9 cellular contexts compared by ENCODE assay signal in genomic region chr22:50261615-50262459, GRCh38. TPM values are rescaled to one million over a fixed set of nuclear protein-coding genes. Genes with fewer than 3 reads are reported as not detected.
DNase-seq lines count a peak whose midpoint lies in the region; ATAC-seq lines count a peak whose summit lies in the region.
"Had no signal": no experiment of that assay in that cellular context is flagged by ENCODE, and none has a peak within 500 bp of the region (broad histone marks: within the 10 kb centered on the region; RNA-seq: fewer than 3 reads in every experiment).

Gene MAPK12 (minus strand): TSS chr22:50261683. CDS start chr22:50261509, 174 bp downstream.

- no peaks in the 10 kb centered on the region for H3K9me3 ChIP-seq in iPS-15b (ENCODE audit: control insufficient read depth, insufficient read depth, low read length)
- H3K9me3 ChIP-seq: neutrophil had no signal

- peaks cover 5% of the 10 kb centered on the region for H3K36me3 ChIP-seq in iPS-15b (ENCODE audit: control insufficient read depth, insufficient read depth, low read length)
- H3K36me3 ChIP-seq: neutrophil had no signal

- peak within 1 kb of the TSS; percentile 47 for H3K4me3 ChIP-seq in Jurkat, Clone E6-1 (ENCODE audit: low read length)
- H3K4me3 ChIP-seq in iPS-15b (ENCODE audit: low read depth, low read length) = peak within 1 kb of the TSS; percentile 63

- H3K9ac ChIP-seq in iPS-15b (ENCODE audit: low read depth, low read length) = peak within 1 kb of the TSS; percentile 47

- peak; percentile 31 for ATAC-seq in stimulated activated memory B cell treated with anti-CD40 and anti-IgM and Interleukin-4, amounts not matched to agents 10 μg/mL and 1 μg/mL and 100 μg/mL, for 72 hours
- ATAC-seq in GM18861 (IDR thresholded peaks at IDR 0.05; ENCODE audit: unreplicated experiment) = no peak

- peaks cover 11% of the 10 kb centered on the region for H3K4me1 ChIP-seq in iPS-15b (ENCODE audit: control insufficient read depth, insufficient read depth, low read length)

- H3K9me3 Mint-ChIP-seq in T-helper 2 cell treated with Interferon-gamma antibody and Interleukin-4, amounts not matched to agents 5 μg/mL and 100 μg/mL, for 36 hours = no peaks in the 10 kb centered on the region
- H3K9me3 Mint-ChIP-seq in stimulated activated memory B cell treated with anti-CD40 and anti-IgM and Interleukin-4, amounts not matched to agents 10 μg/mL and 1 μg/mL and 100 μg/mL, for 72 hours = no peaks in the 10 kb centered on the region

- no peaks in the 10 kb centered on the region for H3K36me3 Mint-ChIP-seq in T-helper 2 cell treated with Interferon-gamma antibody and Interleukin-4, amounts not matched to agents 5 μg/mL and 100 μg/mL, for 36 hours (ENCODE audit: low read depth)
- H3K36me3 Mint-ChIP-seq in stimulated activated memory B cell treated with anti-CD40 and anti-IgM and Interleukin-4, amounts not matched to agents 10 μg/mL and 1 μg/mL and 100 μg/mL, for 72 hours = no peaks in the 10 kb centered on the region

- peaks cover 7% of the 10 kb centered on the region for H3K27me3 ChIP-seq in iPS-15b (ENCODE audit: control insufficient read depth, insufficient read depth, low read length)

- DNase-seq in T-helper 2 cell treated with Interferon-gamma antibody and Interleukin-4, amounts not matched to agents 5 μg/mL and 100 μg/mL, for 36 hours (ENCODE audit: low spot score) = no peak
- no peak for DNase-seq in T-helper 2 cell
- no peak for DNase-seq in Jurkat, Clone E6-1 (ENCODE audit: low read depth, low spot score)
- DNase-seq in stimulated activated CD4-positive, alpha-beta T cell treated with anti-CD3 and anti-CD28 coated beads, Interleukin-1b, Interleukin-23, amount 100 ng/mL, for 48 hours = no peak

- H3K27ac Mint-ChIP-seq in T-helper 2 cell treated with Interferon-gamma antibody and Interleukin-4, amounts not matched to agents 5 μg/mL and 100 μg/mL, for 36 hours = no peak within 1 kb of the TSS
- H3K27ac Mint-ChIP-seq in stimulated activated memory B cell treated with anti-CD40 and anti-IgM and Interleukin-4, amounts not matched to agents 10 μg/mL and 1 μg/mL and 100 μg/mL, for 72 hours = peak within 1 kb of the TSS; percentile 53

- H3K27me3 Mint-ChIP-seq in T-helper 2 cell treated with Interferon-gamma antibody and Interleukin-4, amounts not matched to agents 5 μg/mL and 100 μg/mL, for 36 hours (ENCODE audit: low read depth) = peaks cover 14% of the 10 kb centered on the region
- peaks cover 55% of the 10 kb centered on the region for H3K27me3 Mint-ChIP-seq in stimulated activated memory B cell treated with anti-CD40 and anti-IgM and Interleukin-4, amounts not matched to agents 10 μg/mL and 1 μg/mL and 100 μg/mL, for 72 hours

- H3K4me1 Mint-ChIP-seq in T-helper 2 cell treated with Interferon-gamma antibody and Interleukin-4, amounts not matched to agents 5 μg/mL and 100 μg/mL, for 36 hours (ENCODE audit: low read depth) = peaks cover 5% of the 10 kb centered on the region
- H3K4me1 Mint-ChIP-seq in stimulated activated memory B cell treated with anti-CD40 and anti-IgM and Interleukin-4, amounts not matched to agents 10 μg/mL and 1 μg/mL and 100 μg/mL, for 72 hours = peaks cover 37% of the 10 kb centered on the region

- H3K4me3 Mint-ChIP-seq in T-helper 2 cell treated with Interferon-gamma antibody and Interleukin-4, amounts not matched to agents 5 μg/mL and 100 μg/mL, for 36 hours = peak within 1 kb of the TSS; percentile 66
- peak within 1 kb of the TSS; percentile 66 for H3K4me3 Mint-ChIP-seq in stimulated activated memory B cell treated with anti-CD40 and anti-IgM and Interleukin-4, amounts not matched to agents 10 μg/mL and 1 μg/mL and 100 μg/mL, for 72 hours

- peak within 1 kb of the TSS; percentile 56 for H3K27ac ChIP-seq in angular gyrus (ENCODE audit: low read depth, low read length)
- H3K27ac ChIP-seq: neutrophil had no signal

RNA-seq across cellular contexts. Expression of gene MAPK12, which starts in this region (rescaled TPM):
- 27.7 TPM for polyA plus RNA-seq in Jurkat, Clone E6-1 (2012; ENCODE audit: insufficient read depth, insufficient read length)
